Comparison of ENCODE assay signal across 21 cellular contexts in the genomic region with DNA sequence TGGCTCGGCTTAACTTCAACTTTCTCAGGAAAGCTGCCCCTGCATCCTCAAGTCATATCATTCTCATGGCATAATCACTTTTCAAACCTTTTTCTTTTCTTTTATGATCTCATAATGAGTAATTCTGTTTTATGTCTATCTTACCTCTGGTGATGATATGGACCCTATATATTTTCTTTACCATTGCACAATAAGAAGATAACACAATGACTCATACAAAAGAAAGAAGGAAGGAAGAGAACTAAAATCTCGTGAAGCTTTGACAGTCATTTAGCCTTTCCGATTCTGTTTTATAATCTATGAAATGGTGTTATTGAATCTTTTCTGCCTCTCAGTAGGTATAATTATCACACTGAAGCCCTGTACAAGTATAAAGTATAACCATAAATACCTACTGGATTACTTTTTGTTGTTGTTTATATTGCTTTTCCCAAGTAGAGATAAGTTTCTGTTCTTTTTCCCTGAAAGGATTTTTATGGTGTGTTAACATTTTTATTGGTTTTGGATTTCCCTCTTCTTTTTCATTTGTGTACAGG.
DNase-seq lines count a peak whose midpoint lies in the region; FAIRE-seq and TF ChIP-seq lines count a peak whose summit lies in the region.
"Had no signal": no experiment of that assay in that cellular context is flagged by ENCODE, and none has a peak within 500 bp of the region (broad histone marks: within the 10 kb centered on the region; RNA-seq: fewer than 3 reads in every experiment).

No MANE protein-coding gene starts in this region.

- TF ChIP-seq CTCF in astrocyte of the spinal cord (IDR thresholded peaks at IDR 0.05; ENCODE audit: low read depth, low read length) (no peak), OCI-LY7 (conservative IDR thresholded peaks at IDR 0.05; ENCODE audit: low read length) (no peak)

- no peaks in the 10 kb centered on the region for H3K4me1 ChIP-seq in OCI-LY7 (ENCODE audit: insufficient read depth, low read length, poor library complexity, severe bottlenecking)
- H3K4me1 ChIP-seq: upper lobe of right lung had no signal

- intact Hi-C loops in OCI-LY7 (cut with micrococcal nuclease; ENCODE audit: unreplicated experiment), result no loop called here

- H3K79me2 ChIP-seq in OCI-LY7 (ENCODE audit: insufficient read depth, low read depth, low read length), result no peaks in the 10 kb centered on the region

- H3K36me3 ChIP-seq in OCI-LY7 (ENCODE audit: insufficient read depth, low read length), result no peaks in the 10 kb centered on the region
- H3K36me3 ChIP-seq: neutrophil, upper lobe of right lung had no signal

- H2AFZ ChIP-seq in OCI-LY7 (ENCODE audit: low read length), result no peak overlapping the region

- no TSS peak for BruUV-seq in OCI-LY7 (replicated peaks; lab: Mats Ljungman, UMichigan)

- peak; percentile 59 for DNase-seq in EL
- DNase-seq in M059J (ENCODE audit: low read depth), result peak; percentile 14
- DNase-seq in astrocyte of the spinal cord (ENCODE audit: low read depth, low spot score), result peak; percentile 52
- DNase-seq in kidney tubule cell (ENCODE audit: low spot score), result peak; percentile 4
- no peak for DNase-seq in NCI-H146 (lab: John Stamatoyannopoulos, UW)
- no peak for DNase-seq in GM12892 (ENCODE audit: insufficient read length)
- DNase-seq in stimulated activated naive CD4-positive, alpha-beta T cell treated with Interleukin-2 at 50 U/mL for 16 hours (lab: John Stamatoyannopoulos, UW), result no peak
- no peak for DNase-seq in OCI-LY7 (ENCODE audit: low spot score)
- DNase-seq: activated CD4-positive, CD25-positive, alpha-beta regulatory T cell treated with anti-CD3 and anti-CD28 coated beads, Interleukin-2, amount 50 U/mL, for 72 hours; activated CD8-positive, alpha-beta memory T cell treated with anti-CD3 and anti-CD28 coated beads, Interleukin-2, amount 50 U/mL, for 4 hours; DMS153; effector memory CD4-positive, alpha-beta T cell; Karpas-422; midbrain; NCI-H2081; NCI-H69; SHP77; T-helper 17 cell; upper lobe of right lung had no signal

- no peaks in the 10 kb centered on the region for H4K20me1 ChIP-seq in OCI-LY7 (ENCODE audit: insufficient read depth, low read length)

- H3K9me2 ChIP-seq in OCI-LY7 (ENCODE audit: insufficient read depth, low read length), result no peaks in the 10 kb centered on the region

- no peaks in the 10 kb centered on the region for H3K9me3 ChIP-seq in OCI-LY7 (ENCODE audit: low read length)
- H3K9me3 ChIP-seq: neutrophil, upper lobe of right lung had no signal

- in situ Hi-C loops in astrocyte of the spinal cord (cut with HindIII; ENCODE audit: low sequenced_read_pairs), result no loop called here

- no peak overlapping the region for H3K27ac ChIP-seq in OCI-LY7 (ENCODE audit: low read depth, low read length, poor library complexity, severe bottlenecking)
- H3K27ac ChIP-seq: neutrophil, upper lobe of right lung had no signal

- no peak overlapping the region for H3K4me2 ChIP-seq in OCI-LY7 (ENCODE audit: low read length)

- POLR2A ChIA-PET in OCI-LY7 (lab: Charles Lee), result no interaction called here

- CTCF ChIA-PET in OCI-LY7 (lab: Charles Lee; ENCODE audit: unreplicated experiment), result no interaction called here

- no peak overlapping the region for H3K4me3 ChIP-seq in astrocyte of the spinal cord (ENCODE audit: low read depth, low read length)
- no peak overlapping the region for H3K4me3 ChIP-seq in OCI-LY7 (ENCODE audit: low read depth, low read length, poor library complexity, severe bottlenecking)
- H3K4me3 ChIP-seq: upper lobe of right lung had no signal

- no peak for FAIRE-seq in GM12892 (lab: Jason Lieb, UNC)
- FAIRE-seq: islet of Langerhans had no signal

- TF ChIP-seq POLR2A in GM12892 (IDR thresholded peaks at IDR 0.05; ENCODE audit: low read depth, low read length), result no peak

Comparison
In these comparisons a context has a peak if more than half of its experiments do, and no peak if none do; other contexts are left out.
1. DNase-seq: peak in EL (single experiment), M059J (single experiment), astrocyte of the spinal cord (single experiment) and kidney tubule cell (single experiment); none in NCI-H146 (single experiment), GM12892 (single experiment), stimulated activated naive CD4-positive, alpha-beta T cell treated with Interleukin-2 at 50 U/mL for 16 hours (single experiment) and OCI-LY7 (single experiment).